16 cellular contexts compared by ENCODE assay signal in the genomic region with DNA sequence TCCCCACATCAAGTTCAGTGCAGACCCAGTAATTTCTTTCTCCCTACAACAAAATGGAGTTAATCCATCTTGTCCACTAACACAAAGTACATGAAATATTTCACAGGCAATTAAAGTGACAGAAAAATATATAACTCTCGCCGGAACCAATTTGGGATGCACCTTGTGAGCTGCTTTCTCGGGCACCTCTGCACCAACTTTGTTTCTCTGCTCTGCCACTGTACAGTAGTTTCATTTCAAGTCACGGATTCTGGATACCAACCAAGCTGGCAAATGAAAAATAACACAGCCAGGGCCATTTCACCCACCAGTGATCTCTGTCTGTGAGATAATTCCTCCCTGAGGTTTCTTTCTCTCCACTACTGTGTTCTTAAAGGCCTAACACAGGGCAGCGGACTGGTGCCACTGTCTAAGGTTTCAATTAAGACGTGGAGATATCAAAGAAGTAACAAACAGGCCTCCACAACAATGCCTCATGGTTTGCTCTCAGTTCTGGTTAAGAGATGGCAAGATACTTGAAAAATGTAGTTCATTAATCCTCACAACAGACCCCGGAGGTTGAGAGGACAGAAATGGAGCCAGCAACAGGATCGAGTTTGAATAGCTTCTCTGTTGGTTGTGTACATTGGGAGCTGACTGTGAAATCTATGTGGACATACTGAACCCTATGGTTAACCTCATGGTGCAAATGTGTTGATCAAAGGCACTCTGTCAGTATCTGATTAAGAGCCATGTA.
"Had no signal": no experiment of that assay in that cellular context is flagged by ENCODE, and none has a peak within 500 bp of the region (broad histone marks: within the 10 kb centered on the region; RNA-seq: fewer than 3 reads in every experiment).

No MANE protein-coding gene starts in this region.

- H3K27me3 ChIP-seq: body of pancreas, colonic mucosa, pancreas, thyroid gland had no signal

- H3K27ac Mint-ChIP-seq: activated B cell treated with CpG ODN at 0.5 μM for 24 hours; activated CD8-positive, alpha-beta T cell treated with anti-CD3 and anti-CD28 coated beads for 36 hours; activated naive CD4-positive, alpha-beta T cell treated with anti-CD3 and anti-CD28 coated beads for 36 hours; T-cell had no signal

- H3K36me3 ChIP-seq: colonic mucosa, pancreas, thyroid gland had no signal

- DNase-seq: activated B cell treated with CpG ODN at 0.5 μM for 24 hours; activated CD4-positive, alpha-beta T cell treated with anti-CD3 and anti-CD28 coated beads for 4 hours; activated CD8-positive, alpha-beta T cell treated with anti-CD3 and anti-CD28 coated beads for 36 hours; activated naive CD4-positive, alpha-beta T cell treated with anti-CD3 and anti-CD28 coated beads for 36 hours; activated T-cell treated with anti-CD3 and anti-CD28 coated beads, Interleukin-2, amount 50 U/mL, for 4 hours; body of pancreas; colonic mucosa; erythroblast; pancreas; stimulated activated CD8-positive, alpha-beta memory T cell treated with anti-CD3 and anti-CD28 coated beads, Interleukin-4, amount 100 ng/mL, for 48 hours; stimulated activated naive CD4-positive, alpha-beta T cell treated with Interleukin-2 at 50 U/mL for 16 hours; T-cell; thyroid gland had no signal

- H3K4me3 ChIP-seq: body of pancreas, colonic mucosa, pancreas, thyroid gland had no signal

- H3K36me3 Mint-ChIP-seq: T-cell had no signal

- H3K4me3 Mint-ChIP-seq: activated B cell treated with CpG ODN at 0.5 μM for 24 hours; activated CD8-positive, alpha-beta T cell treated with anti-CD3 and anti-CD28 coated beads for 36 hours; activated naive CD4-positive, alpha-beta T cell treated with anti-CD3 and anti-CD28 coated beads for 36 hours; activated T-cell treated with anti-CD3 and anti-CD28 coated beads, Interleukin-2, amount 50 U/mL, for 4 hours; central memory CD8-positive, alpha-beta T cell; neural crest cell; T-cell had no signal

- H3K9me3 ChIP-seq: body of pancreas, colonic mucosa, pancreas, thyroid gland had no signal

- H3K9me3 Mint-ChIP-seq: neural crest cell had no signal

- H3K4me1 ChIP-seq: body of pancreas, colonic mucosa had no signal

- ATAC-seq: activated CD8-positive, alpha-beta T cell treated with anti-CD3 and anti-CD28 coated beads for 36 hours; activated T-cell treated with anti-CD3 and anti-CD28 coated beads, Interleukin-2, amount 50 U/mL, for 4 hours; body of pancreas; left lobe of liver; pancreas; T-cell had no signal

- H3K4me1 Mint-ChIP-seq: activated B cell treated with CpG ODN at 0.5 μM for 24 hours; central memory CD8-positive, alpha-beta T cell; T-cell had no signal

- H3K27ac ChIP-seq: body of pancreas, colonic mucosa, pancreas, thyroid gland had no signal

- H3K27me3 Mint-ChIP-seq: activated B cell treated with CpG ODN at 0.5 μM for 24 hours; activated CD8-positive, alpha-beta T cell treated with anti-CD3 and anti-CD28 coated beads for 36 hours; central memory CD8-positive, alpha-beta T cell; T-cell had no signal
